Comparison of ENCODE assay signal across 1 cellular context in genomic region chr20:34983995-34984735, GRCh38.
TF ChIP-seq lines count a peak whose summit lies in the region.

No MANE protein-coding gene starts in this region.

TF ChIP-seq in WTC11, 78 proteins besides CTCF, POLR2A, EP300 and RAD21 (continued from another document and continues in another):
- TF ChIP-seq ZNF317 (CRISPR knock-in tag; IDR thresholded peaks at IDR 0.05; ENCODE audit: borderline replicate concordance, low read depth) (no peak), TEAD4 (CRISPR knock-in tag; IDR thresholded peaks at IDR 0.05) (no peak), ZNF416 (CRISPR knock-in tag; IDR thresholded peaks at IDR 0.05) (no peak), ZNF425 (CRISPR knock-in tag; conservative IDR thresholded peaks at IDR 0.05) (no peak), JUN (CRISPR knock-in tag; IDR thresholded peaks at IDR 0.05) (no peak), ATF2 (CRISPR knock-in tag; IDR thresholded peaks at IDR 0.05; ENCODE audit: borderline replicate concordance, low read depth) (no peak), ZBTB43 (CRISPR knock-in tag; IDR thresholded peaks at IDR 0.05) (peak; percentile 91; the same call in 1 of the 2 replicates), ZNF232 (CRISPR knock-in tag; IDR thresholded peaks at IDR 0.05) (no peak), EMX1 (CRISPR knock-in tag; IDR thresholded peaks at IDR 0.05) (no peak), ZNF281 (CRISPR knock-in tag; IDR thresholded peaks at IDR 0.05) (0 out of 2 replicates have a peak, but pooled peaks have one; percentile 16), FOXK1 (CRISPR knock-in tag; IDR thresholded peaks at IDR 0.05) (peak; percentile 31; the same call in 1 of the 2 replicates), PRRX2 (CRISPR knock-in tag; IDR thresholded peaks at IDR 0.05) (no peak), ARID4B (CRISPR knock-in tag; IDR thresholded peaks at IDR 0.05; ENCODE audit: borderline replicate concordance) (no peak), IRF1 (CRISPR knock-in tag; IDR thresholded peaks at IDR 0.05) (no peak), JAZF1 (CRISPR knock-in tag; IDR thresholded peaks at IDR 0.05) (no peak), NR2C2 (CRISPR knock-in tag; IDR thresholded peaks at IDR 0.05) (no peak), ELF4 (CRISPR knock-in tag; IDR thresholded peaks at IDR 0.05; ENCODE audit: low read depth) (no peak), GTF2I (CRISPR knock-in tag; conservative IDR thresholded peaks at IDR 0.05) (peak; percentile 71), FOXJ3 (CRISPR knock-in tag; IDR thresholded peaks at IDR 0.05; ENCODE audit: borderline replicate concordance) (no peak), NFE2L1 (CRISPR knock-in tag; IDR thresholded peaks at IDR 0.05) (0 out of 2 replicates have a peak, but pooled peaks have one; percentile 38), ZSCAN18 (CRISPR knock-in tag; IDR thresholded peaks at IDR 0.05) (no peak), TEAD1 (CRISPR knock-in tag; IDR thresholded peaks at IDR 0.05) (peak; percentile 60; the same call in 1 of the 2 replicates)
- TF ChIP-seq, protein P1, sequence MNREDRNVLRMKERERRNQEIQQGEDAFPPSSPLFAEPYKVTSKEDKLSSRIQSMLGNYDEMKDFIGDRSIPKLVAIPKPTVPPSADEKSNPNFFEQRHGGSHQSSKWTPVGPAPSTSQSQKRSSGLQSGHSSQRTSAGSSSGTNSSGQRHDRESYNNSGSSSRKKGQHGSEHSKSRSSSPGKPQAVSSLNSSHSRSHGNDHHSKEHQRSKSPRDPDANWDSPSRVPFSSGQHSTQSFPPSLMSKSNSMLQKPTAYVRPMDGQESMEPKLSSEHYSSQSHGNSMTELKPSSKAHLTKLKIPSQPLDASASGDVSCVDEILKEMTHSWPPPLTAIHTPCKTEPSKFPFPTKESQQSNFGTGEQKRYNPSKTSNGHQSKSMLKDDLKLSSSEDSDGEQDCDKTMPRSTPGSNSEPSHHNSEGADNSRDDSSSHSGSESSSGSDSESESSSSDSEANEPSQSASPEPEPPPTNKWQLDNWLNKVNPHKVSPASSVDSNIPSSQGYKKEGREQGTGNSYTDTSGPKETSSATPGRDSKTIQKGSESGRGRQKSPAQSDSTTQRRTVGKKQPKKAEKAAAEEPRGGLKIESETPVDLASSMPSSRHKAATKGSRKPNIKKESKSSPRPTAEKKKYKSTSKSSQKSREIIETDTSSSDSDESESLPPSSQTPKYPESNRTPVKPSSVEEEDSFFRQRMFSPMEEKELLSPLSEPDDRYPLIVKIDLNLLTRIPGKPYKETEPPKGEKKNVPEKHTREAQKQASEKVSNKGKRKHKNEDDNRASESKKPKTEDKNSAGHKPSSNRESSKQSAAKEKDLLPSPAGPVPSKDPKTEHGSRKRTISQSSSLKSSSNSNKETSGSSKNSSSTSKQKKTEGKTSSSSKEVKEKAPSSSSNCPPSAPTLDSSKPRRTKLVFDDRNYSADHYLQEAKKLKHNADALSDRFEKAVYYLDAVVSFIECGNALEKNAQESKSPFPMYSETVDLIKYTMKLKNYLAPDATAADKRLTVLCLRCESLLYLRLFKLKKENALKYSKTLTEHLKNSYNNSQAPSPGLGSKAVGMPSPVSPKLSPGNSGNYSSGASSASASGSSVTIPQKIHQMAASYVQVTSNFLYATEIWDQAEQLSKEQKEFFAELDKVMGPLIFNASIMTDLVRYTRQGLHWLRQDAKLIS (CRISPR knock-in tag; IDR thresholded peaks at IDR 0.05; ENCODE audit: borderline replicate concordance) = no peak
- TF ChIP-seq, protein P2, sequence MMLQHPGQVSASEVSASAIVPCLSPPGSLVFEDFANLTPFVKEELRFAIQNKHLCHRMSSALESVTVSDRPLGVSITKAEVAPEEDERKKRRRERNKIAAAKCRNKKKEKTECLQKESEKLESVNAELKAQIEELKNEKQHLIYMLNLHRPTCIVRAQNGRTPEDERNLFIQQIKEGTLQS (CRISPR knock-in tag; conservative IDR thresholded peaks at IDR 0.05) = no peak
- TF ChIP-seq, protein P3, sequence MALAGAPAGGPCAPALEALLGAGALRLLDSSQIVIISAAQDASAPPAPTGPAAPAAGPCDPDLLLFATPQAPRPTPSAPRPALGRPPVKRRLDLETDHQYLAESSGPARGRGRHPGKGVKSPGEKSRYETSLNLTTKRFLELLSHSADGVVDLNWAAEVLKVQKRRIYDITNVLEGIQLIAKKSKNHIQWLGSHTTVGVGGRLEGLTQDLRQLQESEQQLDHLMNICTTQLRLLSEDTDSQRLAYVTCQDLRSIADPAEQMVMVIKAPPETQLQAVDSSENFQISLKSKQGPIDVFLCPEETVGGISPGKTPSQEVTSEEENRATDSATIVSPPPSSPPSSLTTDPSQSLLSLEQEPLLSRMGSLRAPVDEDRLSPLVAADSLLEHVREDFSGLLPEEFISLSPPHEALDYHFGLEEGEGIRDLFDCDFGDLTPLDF (CRISPR knock-in tag; IDR thresholded peaks at IDR 0.05) = no peak
- TF ChIP-seq, protein P4, sequence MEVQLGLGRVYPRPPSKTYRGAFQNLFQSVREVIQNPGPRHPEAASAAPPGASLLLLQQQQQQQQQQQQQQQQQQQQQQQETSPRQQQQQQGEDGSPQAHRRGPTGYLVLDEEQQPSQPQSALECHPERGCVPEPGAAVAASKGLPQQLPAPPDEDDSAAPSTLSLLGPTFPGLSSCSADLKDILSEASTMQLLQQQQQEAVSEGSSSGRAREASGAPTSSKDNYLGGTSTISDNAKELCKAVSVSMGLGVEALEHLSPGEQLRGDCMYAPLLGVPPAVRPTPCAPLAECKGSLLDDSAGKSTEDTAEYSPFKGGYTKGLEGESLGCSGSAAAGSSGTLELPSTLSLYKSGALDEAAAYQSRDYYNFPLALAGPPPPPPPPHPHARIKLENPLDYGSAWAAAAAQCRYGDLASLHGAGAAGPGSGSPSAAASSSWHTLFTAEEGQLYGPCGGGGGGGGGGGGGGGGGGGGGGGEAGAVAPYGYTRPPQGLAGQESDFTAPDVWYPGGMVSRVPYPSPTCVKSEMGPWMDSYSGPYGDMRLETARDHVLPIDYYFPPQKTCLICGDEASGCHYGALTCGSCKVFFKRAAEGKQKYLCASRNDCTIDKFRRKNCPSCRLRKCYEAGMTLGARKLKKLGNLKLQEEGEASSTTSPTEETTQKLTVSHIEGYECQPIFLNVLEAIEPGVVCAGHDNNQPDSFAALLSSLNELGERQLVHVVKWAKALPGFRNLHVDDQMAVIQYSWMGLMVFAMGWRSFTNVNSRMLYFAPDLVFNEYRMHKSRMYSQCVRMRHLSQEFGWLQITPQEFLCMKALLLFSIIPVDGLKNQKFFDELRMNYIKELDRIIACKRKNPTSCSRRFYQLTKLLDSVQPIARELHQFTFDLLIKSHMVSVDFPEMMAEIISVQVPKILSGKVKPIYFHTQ (CRISPR knock-in tag; IDR thresholded peaks at IDR 0.05) = no peak
- TF ChIP-seq, protein P5, sequence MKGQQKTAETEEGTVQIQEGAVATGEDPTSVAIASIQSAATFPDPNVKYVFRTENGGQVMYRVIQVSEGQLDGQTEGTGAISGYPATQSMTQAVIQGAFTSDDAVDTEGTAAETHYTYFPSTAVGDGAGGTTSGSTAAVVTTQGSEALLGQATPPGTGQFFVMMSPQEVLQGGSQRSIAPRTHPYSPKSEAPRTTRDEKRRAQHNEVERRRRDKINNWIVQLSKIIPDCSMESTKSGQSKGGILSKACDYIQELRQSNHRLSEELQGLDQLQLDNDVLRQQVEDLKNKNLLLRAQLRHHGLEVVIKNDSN (CRISPR knock-in tag; IDR thresholded peaks at IDR 0.05) = peak; percentile 29; the same call in 1 of the 2 replicates
